ENCODE assay signal across 10 cellular contexts in the genomic region with DNA sequence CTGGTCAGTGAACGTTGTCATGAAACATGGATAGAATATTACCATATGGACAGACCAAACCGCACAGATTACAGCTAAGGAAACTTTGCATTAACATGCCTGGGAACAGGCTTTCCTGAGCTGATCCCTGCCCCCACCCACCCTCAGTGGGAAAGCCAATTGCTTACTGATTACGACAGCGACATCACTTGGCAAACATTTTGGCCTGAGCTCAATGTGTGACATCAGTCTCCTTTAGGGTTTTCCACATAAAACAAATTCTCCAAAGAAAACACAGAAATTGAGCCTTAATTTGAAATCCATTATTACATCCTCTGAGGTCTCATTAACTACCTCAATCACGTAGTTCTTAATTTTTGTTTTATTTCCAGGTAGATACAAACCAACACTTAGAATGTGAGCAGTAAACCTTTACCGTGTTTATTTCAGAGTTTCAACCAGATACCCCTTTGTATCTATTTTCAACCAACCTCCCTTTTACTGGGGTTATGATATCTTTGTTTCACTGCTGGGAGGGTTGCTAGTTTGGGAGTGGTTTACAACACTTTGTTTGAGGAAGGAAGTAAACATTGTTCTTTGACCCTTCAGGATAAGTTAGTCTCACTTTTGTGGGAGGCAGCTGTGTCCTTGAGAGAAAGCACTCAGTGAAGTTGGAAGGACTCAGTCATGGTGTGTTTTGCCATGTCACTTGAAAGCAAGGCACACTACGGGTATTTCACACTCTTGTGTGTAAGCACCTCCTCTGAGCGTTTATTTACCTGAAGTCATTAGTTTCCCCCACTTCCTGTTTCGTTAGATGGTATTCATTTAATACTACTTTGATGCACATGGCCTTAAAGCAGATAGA.
DNase-seq lines count a peak whose midpoint lies in the region; ATAC-seq, FAIRE-seq and TF ChIP-seq lines count a peak whose summit lies in the region.
"Had no signal": no experiment of that assay in that cellular context is flagged by ENCODE, and none has a peak within 500 bp of the region (broad histone marks: within the 10 kb centered on the region; RNA-seq: fewer than 3 reads in every experiment).

No MANE protein-coding gene starts in this region.

- no peak overlapping the region for H3K9ac ChIP-seq in HUES64 (ENCODE audit: low read depth, low read length)
- no peak overlapping the region for H3K9ac ChIP-seq in keratinocyte (ENCODE audit: control insufficient read depth, extremely low read depth, insufficient read depth, low read length)

- no peaks in the 10 kb centered on the region for H3K9me3 ChIP-seq in HUES64 (ENCODE audit: insufficient read depth, low read depth, low read length)
- H3K9me3 ChIP-seq in ascending aorta: no peaks in the 10 kb centered on the region
- no peaks in the 10 kb centered on the region for H3K9me3 ChIP-seq in keratinocyte (ENCODE audit: control insufficient read depth, low read depth, low read length)
- H3K9me3 ChIP-seq in tibial artery: no peaks in the 10 kb centered on the region
- H3K9me3 ChIP-seq: neutrophil had no signal

- TF ChIP-seq CTCF in ascending aorta (IDR thresholded peaks at IDR 0.05) (no peak), keratinocyte (optimal IDR thresholded peaks at IDR 0.05 in 1 of 3, IDR thresholded peaks at IDR 0.05 in 1 of 3, conservative IDR thresholded peaks at IDR 0.05 in 1 of 3; ENCODE audit: extremely low read depth in 1 of 3, insufficient read depth in 2 of 3, low read length in 3 of 3) (no peak), tibial artery (IDR thresholded peaks at IDR 0.05) (no peak)

- no peak for ATAC-seq in GM18907 (IDR thresholded peaks at IDR 0.05; ENCODE audit: unreplicated experiment)
- no peak for ATAC-seq in HG03439 (IDR thresholded peaks at IDR 0.05; ENCODE audit: unreplicated experiment)

- H3K36me3 ChIP-seq in HUES64 (ENCODE audit: insufficient read depth, low read length) (no peaks in the 10 kb centered on the region), ascending aorta (no peaks in the 10 kb centered on the region), keratinocyte (ENCODE audit: control insufficient read depth in 2 of 2, extremely low read depth in 1 of 2, insufficient read depth in 2 of 2, low read length in 2 of 2) (no peaks in the 10 kb centered on the region), tibial artery (no peaks in the 10 kb centered on the region)
- H3K36me3 ChIP-seq: neutrophil had no signal

- dilution Hi-C loops in keratinocyte (cut with MboI; ENCODE audit: extremely low pct_ligation_motif_present, low sequenced_read_pairs): no loop called here

- H3K79me2 ChIP-seq in keratinocyte (ENCODE audit: control insufficient read depth, insufficient read depth, low read length): no peaks in the 10 kb centered on the region

- no peaks in the 10 kb centered on the region for H3K9me1 ChIP-seq in keratinocyte (ENCODE audit: control insufficient read depth, extremely low read depth, insufficient read depth, low read length)

- no peaks in the 10 kb centered on the region for H4K20me1 ChIP-seq in keratinocyte (ENCODE audit: control insufficient read depth, extremely low read depth, insufficient read depth, low read length)

- H3K27ac ChIP-seq in HUES64 (ENCODE audit: low read depth, low read length) (peak overlapping the region; percentile 31; the same call in 1 of the 2 replicates), ascending aorta (peak overlapping the region; percentile 78 to 83), keratinocyte (ENCODE audit: control insufficient read depth, insufficient read depth, low read length) (no peak overlapping the region), tibial artery (peak overlapping the region; percentile 72 to 75)
- H3K27ac ChIP-seq: neutrophil had no signal

- DNase-seq in AML-193 (lab: John Stamatoyannopoulos, UW) (peak; percentile 14 to 16), ascending aorta (ENCODE audit: low spot score in 2 of 2) (peak in 1 of 2 donors; percentile 85), keratinocyte (ENCODE audit: low read depth, low spot score) (no peak), tibial artery (peak; percentile 84 to 87), HUDEP-2 (lab: John Stamatoyannopoulos, UW; ENCODE audit: unreplicated experiment in 76 of 76) (no peak)
- DNase-seq: activated B cell treated with CpG ODN at 0.5 μM for 24 hours had no signal

- 61% methylated on average over 9 of the region's 9 CpGs for WGBS in HUES64

- H3K27me3 ChIP-seq in HUES64 (ENCODE audit: insufficient read depth, low read length) (no peaks in the 10 kb centered on the region), ascending aorta (no peaks in the 10 kb centered on the region), keratinocyte (ENCODE audit: control insufficient read depth, extremely low read depth, insufficient read depth, low read length) (no peaks in the 10 kb centered on the region), tibial artery (no peaks in the 10 kb centered on the region)
- H3K27me3 ChIP-seq: neutrophil had no signal

- H3K4me2 ChIP-seq in keratinocyte (ENCODE audit: control insufficient read depth, extremely low read depth, insufficient read depth, low read depth, low read length): no peak overlapping the region

- intact Hi-C loops in ascending aorta (cut with DNase I): no loop called here
- intact Hi-C loops in tibial artery (cut with DNase I; ENCODE audit: low total_unique reads): no loop called here

- no peak overlapping the region for H2AFZ ChIP-seq in keratinocyte (ENCODE audit: control insufficient read depth, low read length)

- FAIRE-seq in keratinocyte (lab: Jason Lieb, UNC): peak; percentile 53

- no peak overlapping the region for H3K4me3 ChIP-seq in HUES64 (ENCODE audit: low read length)
- H3K4me3 ChIP-seq in ascending aorta: no peak overlapping the region
- no peak overlapping the region for H3K4me3 ChIP-seq in keratinocyte (ENCODE audit: control insufficient read depth in 2 of 3, extremely low read depth in 1 of 3, insufficient read depth in 2 of 3, low read depth in 1 of 3, low read length in 3 of 3)
- H3K4me3 ChIP-seq in tibial artery: no peak overlapping the region

- peaks cover 32% of the 10 kb centered on the region for H3K4me1 ChIP-seq in HUES64 (ENCODE audit: insufficient read depth, low read length)
- H3K4me1 ChIP-seq in ascending aorta: peaks cover 0 to 25% of the 10 kb centered on the region in 2 donors
- H3K4me1 ChIP-seq in keratinocyte (ENCODE audit: control insufficient read depth, extremely low read depth, insufficient read depth, low read length): peaks cover 23% of the 10 kb centered on the region
- peaks cover 0 to 57% (median 22%) of the 10 kb centered on the region in 4 donors for H3K4me1 ChIP-seq in tibial artery

Comparison
In these comparisons a context has a peak if more than half of its experiments do, and no peak if none do; other contexts are left out.
1. DNase-seq: peak in AML-193 (2 of 2) and tibial artery (2 of 2); none in keratinocyte (single experiment) and HUDEP-2 (0 of 76).